ENCODE assay signal across 20 cellular contexts in the genomic region with DNA sequence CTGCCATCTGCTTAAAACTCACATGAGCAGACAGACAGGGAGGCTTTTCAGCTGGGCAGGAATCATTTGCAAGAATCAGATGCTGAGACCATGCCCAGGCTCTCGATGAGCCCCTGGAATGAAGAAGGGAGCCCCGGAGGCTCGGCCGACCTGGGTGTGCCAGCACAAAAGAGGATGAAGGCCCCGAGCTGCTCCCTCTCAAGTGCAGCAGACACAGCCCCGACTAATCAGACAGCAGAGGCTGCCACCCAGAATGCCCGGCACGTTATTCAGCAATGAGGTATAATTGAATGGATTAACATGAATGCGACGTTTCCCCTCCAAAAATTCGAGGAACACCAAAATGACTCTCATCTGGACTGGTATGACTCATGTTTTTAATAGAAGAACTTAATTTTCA. TPM values are rescaled to one million over a fixed set of nuclear protein-coding genes. Genes with fewer than 3 reads are reported as not detected.
DNase-seq lines count a peak whose midpoint lies in the region; ATAC-seq and TF ChIP-seq lines count a peak whose summit lies in the region.
"Had no signal": no experiment of that assay in that cellular context is flagged by ENCODE, and none has a peak within 500 bp of the region (broad histone marks: within the 10 kb centered on the region; RNA-seq: fewer than 3 reads in every experiment).

No MANE protein-coding gene starts in this region.

- TF ChIP-seq CTCF in CD4-positive, alpha-beta T cell (IDR thresholded peaks at IDR 0.05) = no peak
- TF ChIP-seq CTCF in natural killer cell (IDR thresholded peaks at IDR 0.05) = no peak

- CTCF ChIA-PET in CD4-positive, alpha-beta T cell (lab: Charles Lee) = interaction anchor here (0.8 to 1.3 kb wide), 3 partner anchors 10 to 24 kb away, joined by 3 to 4 read pairs (median 3); no protein-coding TSS in a partner anchor

- H3K27ac ChIP-seq in CD4-positive, alpha-beta T cell (ENCODE audit: low read depth, low read length) = peak overlapping the region; percentile 82
- H3K27ac ChIP-seq: esophagus muscularis mucosa, heart right ventricle, ovary had no signal

- no peaks in the 10 kb centered on the region for H3K9me3 ChIP-seq in CD4-positive, alpha-beta T cell (ENCODE audit: control insufficient read depth, low read length)
- H3K9me3 ChIP-seq: esophagus muscularis mucosa, heart right ventricle, mucosa of descending colon, ovary had no signal

- H3K27me3 Mint-ChIP-seq in CD4-positive, alpha-beta T cell = no peaks in the 10 kb centered on the region
- H3K27me3 Mint-ChIP-seq in activated naive CD4-positive, alpha-beta T cell treated with anti-CD3 and anti-CD28 coated beads, Interleukin-2, amount 50 U/mL, for 24 hours = no peaks in the 10 kb centered on the region
- H3K27me3 Mint-ChIP-seq in natural killer cell (ENCODE audit: low read depth in 2 of 2) = no peaks in the 10 kb centered on the region
- H3K27me3 Mint-ChIP-seq: dendritic cell treated with granulocyte-macrophage colony-stimulating factor and Interleukin-4, amounts not matched to agents 40 ng/mL and 50 ng/mL, for 4 days had no signal

- peak in 2 of 10 experiments; percentile 35 to 52 for DNase-seq in CD4-positive, alpha-beta T cell
- DNase-seq in T follicular helper cell (ENCODE audit: low read depth) = peak; percentile 43
- DNase-seq in natural killer cell = no peak
- DNase-seq in amygdala (lab: John Stamatoyannopoulos, UW) = no peak
- no peak for DNase-seq in T-helper 9 cell
- DNase-seq: H9; heart right ventricle; left cardiac atrium; mucosa of descending colon; NCI-H1105; NK-92 treated with Interleukin-12 subunit alpha and Interleukin-12 subunit beta, amount 100 ng/mL, for 24 hours; ovary; Right ventricle myocardium superior; T1000 had no signal

- no peaks in the 10 kb centered on the region for H3K27me3 ChIP-seq in CD4-positive, alpha-beta T cell (ENCODE audit: control insufficient read depth, insufficient read depth, low read length)
- H3K27me3 ChIP-seq: ovary had no signal

- no peaks in the 10 kb centered on the region for H3K9me3 Mint-ChIP-seq in CD4-positive, alpha-beta T cell
- no peaks in the 10 kb centered on the region for H3K9me3 Mint-ChIP-seq in activated naive CD4-positive, alpha-beta T cell treated with anti-CD3 and anti-CD28 coated beads, Interleukin-2, amount 50 U/mL, for 24 hours
- no peaks in the 10 kb centered on the region for H3K9me3 Mint-ChIP-seq in natural killer cell
- H3K9me3 Mint-ChIP-seq: dendritic cell treated with granulocyte-macrophage colony-stimulating factor and Interleukin-4, amounts not matched to agents 40 ng/mL and 50 ng/mL, for 4 days; H9 had no signal

- H3K36me3 Mint-ChIP-seq in CD4-positive, alpha-beta T cell (ENCODE audit: low read depth) = peaks cover 95% of the 10 kb centered on the region
- H3K36me3 Mint-ChIP-seq in activated naive CD4-positive, alpha-beta T cell treated with anti-CD3 and anti-CD28 coated beads, Interleukin-2, amount 50 U/mL, for 24 hours = peaks cover 8% of the 10 kb centered on the region
- H3K36me3 Mint-ChIP-seq in natural killer cell = no peaks in the 10 kb centered on the region

- POLR2A ChIA-PET in CD4-positive, alpha-beta T cell (lab: Charles Lee) = interaction anchor here (0.6 to 83.0 kb wide), 4 partner anchors 5 to 1125 kb away, joined by 3 to 4389 read pairs (median 2197); partner anchors contain the start of gene BCL11B

- intact Hi-C loops in CD4-positive, alpha-beta T cell (cut with DNase I, micrococcal nuclease) = no loop called here
- intact Hi-C loops in natural killer cell (cut with micrococcal nuclease) = no loop called here

- ATAC-seq in CD4-positive, alpha-beta T cell (ENCODE audit: poor library complexity) = peak; percentile 33
- ATAC-seq in natural killer cell = no peak
- no peak for ATAC-seq in HG02763 (IDR thresholded peaks at IDR 0.05; ENCODE audit: unreplicated experiment)
- ATAC-seq: GM12878, K562, left cardiac atrium, mucosa of descending colon had no signal

- peak overlapping the region; percentile 88 for H3K4me3 Mint-ChIP-seq in CD4-positive, alpha-beta T cell
- H3K4me3 Mint-ChIP-seq in activated naive CD4-positive, alpha-beta T cell treated with anti-CD3 and anti-CD28 coated beads, Interleukin-2, amount 50 U/mL, for 24 hours = peak overlapping the region; percentile 77
- peak overlapping the region; percentile 50 for H3K4me3 Mint-ChIP-seq in natural killer cell
- H3K4me3 Mint-ChIP-seq: dendritic cell treated with granulocyte-macrophage colony-stimulating factor and Interleukin-4, amounts not matched to agents 40 ng/mL and 50 ng/mL, for 4 days; H9 had no signal

- H3K4me1 Mint-ChIP-seq in CD4-positive, alpha-beta T cell (ENCODE audit: low read depth) = peaks cover 100% of the 10 kb centered on the region
- H3K4me1 Mint-ChIP-seq in activated naive CD4-positive, alpha-beta T cell treated with anti-CD3 and anti-CD28 coated beads, Interleukin-2, amount 50 U/mL, for 24 hours = peaks cover 97% of the 10 kb centered on the region
- H3K4me1 Mint-ChIP-seq in natural killer cell = peaks cover 81 to 89% of the 10 kb centered on the region in 2 donors

- H3K27ac Mint-ChIP-seq in CD4-positive, alpha-beta T cell = peak overlapping the region; percentile 95
- H3K27ac Mint-ChIP-seq in activated naive CD4-positive, alpha-beta T cell treated with anti-CD3 and anti-CD28 coated beads, Interleukin-2, amount 50 U/mL, for 24 hours = peak overlapping the region; percentile 98
- peak overlapping the region; percentile 59 to 84 for H3K27ac Mint-ChIP-seq in natural killer cell
- H3K27ac Mint-ChIP-seq: dendritic cell treated with granulocyte-macrophage colony-stimulating factor and Interleukin-4, amounts not matched to agents 40 ng/mL and 50 ng/mL, for 4 days had no signal

RNA-seq across cellular contexts. Expression of gene BCL11B, which starts 58.9 kb away (rescaled TPM):
- total RNA-seq in CD4-positive, alpha-beta T cell = 100 to 1,000 TPM; 244 to 254 TPM
- 10 to 100 TPM; 43.5 to 61.5 (median 56.2) TPM for total RNA-seq in natural killer cell
